17 cellular contexts compared by ENCODE assay signal in the genomic region with DNA sequence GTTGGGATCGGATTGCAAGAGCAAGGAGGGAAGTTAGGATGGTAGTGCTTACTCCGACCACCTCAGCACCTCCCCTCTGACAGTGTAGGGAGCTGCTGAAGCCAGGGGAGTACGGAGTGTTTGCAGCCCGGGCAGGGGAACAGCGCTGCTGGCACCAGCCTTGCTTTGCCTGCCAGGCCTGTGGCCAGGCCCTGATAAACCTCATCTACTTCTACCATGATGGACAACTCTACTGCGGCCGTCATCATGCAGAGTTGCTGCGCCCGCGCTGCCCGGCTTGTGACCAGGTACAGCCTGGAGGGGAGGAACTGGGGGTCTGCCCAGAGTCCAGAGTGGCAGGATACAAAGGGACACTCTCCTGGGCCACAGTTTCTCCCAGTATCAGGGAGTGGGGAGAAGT. TPM values are rescaled to one million over a fixed set of nuclear protein-coding genes. Genes with fewer than 3 reads are reported as not detected.
DNase-seq lines count a peak whose midpoint lies in the region; ATAC-seq, FAIRE-seq and TF ChIP-seq lines count a peak whose summit lies in the region.
"Had no signal": no experiment of that assay in that cellular context is flagged by ENCODE, and none has a peak within 500 bp of the region (broad histone marks: within the 10 kb centered on the region; RNA-seq: fewer than 3 reads in every experiment).

No MANE protein-coding gene starts in this region.

- intact Hi-C loops in HepG2 (cut with micrococcal nuclease; ENCODE audit: unreplicated experiment) (loop anchor here (5.0 kb wide), 2 partner anchors 382 to 418 kb away; no protein-coding TSS in a partner anchor), right lobe of liver (cut with DNase I) (loop anchor here (10.0 kb wide), 3 partner anchors 140 to 260 kb away; a partner anchor contains a TSS), upper lobe of right lung (cut with DNase I) (loop anchor here (5.0 to 10.0 kb wide), 2 partner anchors 150 to 257 kb away; no protein-coding TSS in a partner anchor)

- H3K36me3 ChIP-seq in HepG2 (replicated peaks in 1 of 2; ENCODE audit: control insufficient read depth in 1 of 2, insufficient read depth in 2 of 2, low read length in 2 of 2) (peaks cover 7 to 14% of the 10 kb centered on the region in 2 experiments), right lobe of liver (peaks cover 0 to 12% (median 6%) of the 10 kb centered on the region in 4 donors), upper lobe of right lung (peaks cover 13% of the 10 kb centered on the region)

- WGBS in HepG2 (ENCODE audit: low lambda C conversion rate) = 95% methylated on average over 11 of the region's 11 CpGs
- no CpG with 5 or more reads among the region's 11 CpGs for WGBS in right lobe of liver (ENCODE audit: insufficient coverage, low coverage, low lambda C conversion rate, missing lambda C conversion rate)

- H3K27me3 ChIP-seq in HepG2 (ENCODE audit: control insufficient read depth in 1 of 2, insufficient read depth in 2 of 2, low read length in 2 of 2) (no peaks in the 10 kb centered on the region; a peak in 2 of 5 replicates), right lobe of liver (no peaks in the 10 kb centered on the region), upper lobe of right lung (no peaks in the 10 kb centered on the region)
- H3K27me3 ChIP-seq: heart right ventricle had no signal

- H3K9me3 Mint-ChIP-seq in activated naive CD8-positive, alpha-beta T cell treated with anti-CD3 and anti-CD28 coated beads, Interleukin-2, amount 10 ng/mL, durations not matched to agents 7 days and 5 days = no peaks in the 10 kb centered on the region
- no peaks in the 10 kb centered on the region for H3K9me3 Mint-ChIP-seq in mesothelial cell of epicardium

- in situ Hi-C loops in HepG2 (cut with HindIII; ENCODE audit: extremely low pct_ligation_motif_present, low pct_unique_long_range_greater_than_20kb) = loop anchor here (5.0 to 25.0 kb wide), 3 partner anchors 137 to 427 kb away; a partner anchor contains a TSS

- no peaks in the 10 kb centered on the region for H4K20me1 ChIP-seq in HepG2 (ENCODE audit: insufficient read depth, low read length)

- no peak for TF ChIP-seq RAD21 in HepG2 (CRISPR knock-in tag; IDR thresholded peaks at IDR 0.05)

- POLR2A ChIA-PET in HepG2 (lab: Yijun Ruan, JAX) = interaction anchor here (1.5 to 3.5 kb wide), 5 partner anchors 17 to 264 kb away, joined by 4 to 60 read pairs (median 19); a partner anchor contains a TSS
- POLR2A ChIA-PET in activated naive CD8-positive, alpha-beta T cell treated with anti-CD3 and anti-CD28 coated beads, Interleukin-2, amount 10 ng/mL, durations not matched to agents 7 days and 5 days (lab: Charles Lee) = interaction anchor here (0.9 to 3.5 kb wide), 4 partner anchors 148 to 320 kb away, joined by 3 to 73 read pairs (median 4); a partner anchor contains a TSS

- H3K4me3 ChIP-seq in HepG2 (replicated peaks in 1 of 3; ENCODE audit: insufficient read depth in 1 of 3, low read depth in 2 of 3, low read length in 3 of 3) (no peak overlapping the region), right lobe of liver (no peak overlapping the region), upper lobe of right lung (no peak overlapping the region)
- H3K4me3 ChIP-seq: lung had no signal

- peak overlapping the region; percentile 30 for H3K4me3 Mint-ChIP-seq in activated naive CD8-positive, alpha-beta T cell treated with anti-CD3 and anti-CD28 coated beads, Interleukin-2, amount 10 ng/mL, durations not matched to agents 7 days and 5 days
- H3K4me3 Mint-ChIP-seq in mesothelial cell of epicardium = peak overlapping the region; percentile 64

- DNase-seq in HepG2 (ENCODE audit: low spot score) = no peak
- DNase-seq in right lobe of liver = no peak
- no peak for DNase-seq in activated naive CD8-positive, alpha-beta T cell treated with anti-CD3 and anti-CD28 coated beads, Interleukin-2, amount 10 ng/mL, durations not matched to agents 7 days and 5 days
- no peak for DNase-seq in mesothelial cell of epicardium (ENCODE audit: low spot score in 2 of 2, unreplicated experiment in 2 of 2)
- DNase-seq in upper lobe of right lung = no peak
- DNase-seq in amygdala (lab: John Stamatoyannopoulos, UW) = no peak
- no peak for DNase-seq in occipital lobe (lab: John Stamatoyannopoulos, UW)
- DNase-seq: activated CD4-positive, alpha-beta T cell treated with anti-CD3 and anti-CD28 coated beads, Interleukin-2, amount 50 U/mL, for 48 hours; amniotic stem cell; NCI-H2029 treated with DMSO at 0.1 percent for 48 hours; NK-92 treated with Interleukin-12 subunit alpha and Interleukin-12 subunit beta, amount 100 ng/mL, for 24 hours had no signal

- TF ChIP-seq POLR2A in HepG2 (IDR thresholded peaks at IDR 0.05; ENCODE audit: insufficient read depth in 1 of 2, low read depth in 2 of 2, low read length in 2 of 2) (no peak), right lobe of liver (IDR thresholded peaks at IDR 0.05) (no peak)

- H3K79me2 ChIP-seq in HepG2 (ENCODE audit: insufficient read depth, low read length) = peaks cover 20% of the 10 kb centered on the region

- peaks cover 7% of the 10 kb centered on the region for H3K36me3 Mint-ChIP-seq in activated naive CD8-positive, alpha-beta T cell treated with anti-CD3 and anti-CD28 coated beads, Interleukin-2, amount 10 ng/mL, durations not matched to agents 7 days and 5 days
- peaks cover 4% of the 10 kb centered on the region for H3K36me3 Mint-ChIP-seq in mesothelial cell of epicardium

- H3K27me3 Mint-ChIP-seq in activated naive CD8-positive, alpha-beta T cell treated with anti-CD3 and anti-CD28 coated beads, Interleukin-2, amount 10 ng/mL, durations not matched to agents 7 days and 5 days = peaks cover 18% of the 10 kb centered on the region
- peaks cover 11% of the 10 kb centered on the region for H3K27me3 Mint-ChIP-seq in mesothelial cell of epicardium (ENCODE audit: low read depth)

- TF ChIP-seq CTCF in HepG2 (CRISPR knock-in tag; IDR thresholded peaks at IDR 0.05) = no peak
- no peak for TF ChIP-seq CTCF in right lobe of liver (IDR thresholded peaks at IDR 0.05)
- TF ChIP-seq CTCF in mesothelial cell of epicardium (IDR thresholded peaks at IDR 0.05; ENCODE audit: unreplicated experiment) = no peak
- TF ChIP-seq CTCF in upper lobe of right lung (IDR thresholded peaks at IDR 0.05) = no peak

- no peak for ATAC-seq in HepG2
- ATAC-seq in right lobe of liver = no peak
- no peak for ATAC-seq in activated naive CD8-positive, alpha-beta T cell treated with anti-CD3 and anti-CD28 coated beads, Interleukin-2, amount 10 ng/mL, durations not matched to agents 7 days and 5 days (ENCODE audit: low read depth)
- ATAC-seq in upper lobe of right lung = no peak
- no peak for ATAC-seq in HG02623 (IDR thresholded peaks at IDR 0.05; ENCODE audit: unreplicated experiment)

- H3K9ac ChIP-seq in HepG2 (ENCODE audit: insufficient read depth, low read depth, low read length) = no peak overlapping the region

- H2AFZ ChIP-seq in HepG2 (ENCODE audit: low read length) = no peak overlapping the region

- CTCF ChIA-PET in HepG2 (lab: Yijun Ruan, JAX; ENCODE audit: low intra/inter-chr PET ratio, low total read pairs) = interaction anchor here (1.4 to 3.1 kb wide), 3 partner anchors 9 to 259 kb away, joined by 5 to 29 read pairs (median 17); no protein-coding TSS in a partner anchor

- no peak overlapping the region for H3K27ac Mint-ChIP-seq in activated naive CD8-positive, alpha-beta T cell treated with anti-CD3 and anti-CD28 coated beads, Interleukin-2, amount 10 ng/mL, durations not matched to agents 7 days and 5 days
- no peak overlapping the region for H3K27ac Mint-ChIP-seq in mesothelial cell of epicardium

- H3K9me3 ChIP-seq in HepG2 (ENCODE audit: low read length) (no peaks in the 10 kb centered on the region), right lobe of liver (no peaks in the 10 kb centered on the region), upper lobe of right lung (no peaks in the 10 kb centered on the region)
- H3K9me3 ChIP-seq: heart right ventricle had no signal

- H3K27ac ChIP-seq in HepG2 (ENCODE audit: extremely low read length, insufficient read depth, low read length) = no peak overlapping the region
- H3K27ac ChIP-seq in right lobe of liver = no peak overlapping the region
- peak overlapping the region; percentile 36 for H3K27ac ChIP-seq in upper lobe of right lung

- peaks cover 38% of the 10 kb centered on the region for H3K4me1 ChIP-seq in HepG2 (ENCODE audit: insufficient read depth, low read length)
- peaks cover 0 to 28% (median 15%) of the 10 kb centered on the region in 4 donors for H3K4me1 ChIP-seq in right lobe of liver
- H3K4me1 ChIP-seq in upper lobe of right lung = peaks cover 59% of the 10 kb centered on the region

- BruUV-seq in HepG2 (replicated peaks; lab: Mats Ljungman, UMichigan) = no TSS peak

- no peak overlapping the region for H3K4me2 ChIP-seq in HepG2 (ENCODE audit: low read depth, low read length)

- no peak for FAIRE-seq in HepG2 (lab: Jason Lieb, UNC)
- FAIRE-seq: endometrium had no signal

- TF ChIP-seq EP300 in HepG2 (IDR thresholded peaks at IDR 0.05; ENCODE audit: low read depth in 2 of 2, low read length in 2 of 2) = no peak
- no peak for TF ChIP-seq EP300 in HepG2 (CRISPR knock-in tag; IDR thresholded peaks at IDR 0.05; ENCODE audit: borderline replicate concordance)

- peaks cover 11% of the 10 kb centered on the region for H3K4me1 Mint-ChIP-seq in activated naive CD8-positive, alpha-beta T cell treated with anti-CD3 and anti-CD28 coated beads, Interleukin-2, amount 10 ng/mL, durations not matched to agents 7 days and 5 days
- peaks cover 33% of the 10 kb centered on the region for H3K4me1 Mint-ChIP-seq in mesothelial cell of epicardium

RNA-seq across cellular contexts. Expression of a gene that starts 2.2 kb away (rescaled TPM):
- 321 and 480 TPM in 2 replicates for total RNA-seq in HepG2 (2016; rRNA removed; fragmentation: Illumina TruSeq; extraction: Trizol)
- total RNA-seq in HepG2 (2016; cell fraction: cytosol; rRNA removed; fragmentation: Illumina TruSeq; extraction: Trizol; ENCODE audit: low read depth) = 182 and 204 TPM in 2 replicates
- total RNA-seq in HepG2 (2016; cell fraction: insoluble cytoplasmic fraction; rRNA removed; fragmentation: Illumina TruSeq; extraction: Trizol) = 330 and 503 TPM in 2 replicates
- 320 and 325 TPM in 2 replicates for total RNA-seq in HepG2 (2016; cell fraction: membrane; rRNA removed; fragmentation: Illumina TruSeq; extraction: Trizol)
- 122 and 129 TPM in 2 replicates for total RNA-seq in HepG2 (2016; cell fraction: nucleus; rRNA removed; fragmentation: Illumina TruSeq; extraction: Trizol)
- 253 and 320 TPM in 2 replicates for polyA plus RNA-seq in HepG2 (2011; rRNA removed)
- 433 and 522 TPM in 2 replicates for polyA plus RNA-seq in HepG2 (2011; cell fraction: cytosol; rRNA removed)
- polyA plus RNA-seq in HepG2 (2011; cell fraction: nucleus; rRNA removed) = 91.8 and 123 TPM in 2 replicates
- 249 and 333 TPM in 2 replicates for polyA plus RNA-seq in HepG2 (2012)
- polyA plus RNA-seq in HepG2 (2016; cell fraction: cytosol; fragmentation: Illumina TruSeq; extraction: Trizol; ENCODE audit: low read depth) = 294 and 323 TPM in 2 replicates
- 735 and 804 TPM in 2 replicates for polyA plus RNA-seq in HepG2 (2016; cell fraction: insoluble cytoplasmic fraction; fragmentation: Illumina TruSeq; extraction: Trizol; ENCODE audit: low read depth)
- polyA plus RNA-seq in HepG2 (2016; cell fraction: membrane; fragmentation: Illumina TruSeq; extraction: Trizol; ENCODE audit: low read depth) = 428 and 438 TPM in 2 replicates
- 298 and 310 TPM in 2 replicates for polyA plus RNA-seq in HepG2 (2016; cell fraction: nucleus; fragmentation: Illumina TruSeq; extraction: Trizol; ENCODE audit: insufficient read depth, low read depth)
- polyA minus RNA-seq in HepG2 (2011; rRNA and poly(A)+ RNA removed; ENCODE audit: low replicate concordance) = 74.4 and 157 TPM in 2 replicates
- 41.7 and 56.4 TPM in 2 replicates for polyA minus RNA-seq in HepG2 (2011; cell fraction: cytosol; rRNA and poly(A)+ RNA removed)
- polyA minus RNA-seq in HepG2 (2011; cell fraction: nucleus; rRNA and poly(A)+ RNA removed) = 32.9 and 43.8 TPM in 2 replicates
- 100 to 1,000 TPM in 1 of 6 experiments, 10 to 100 TPM in 5; 61.8 to 104 (median 75.6) TPM for total RNA-seq in right lobe of liver
- 100 to 1,000 TPM; 157 to 163 TPM for total RNA-seq in activated naive CD8-positive, alpha-beta T cell treated with anti-CD3 and anti-CD28 coated beads, Interleukin-2, amount 10 ng/mL, durations not matched to agents 7 days and 5 days
- 151 to 168 TPM (median 158 TPM) in 3 replicates for total RNA-seq in mesothelial cell of epicardium
- 138 TPM for total RNA-seq in upper lobe of right lung
- total RNA-seq in occipital lobe = 34.2 TPM

RNA-seq across cellular contexts. Expression of a gene that starts 4.7 kb away (rescaled TPM):
- total RNA-seq in HepG2 (2016; rRNA removed; fragmentation: Illumina TruSeq; extraction: Trizol) (1.2 TPM in 1 of 2 replicates, not detected in the other), right lobe of liver (1 to 10 TPM in 5 of 6 experiments, not detected in 1; 1.3 to 3.1 (median 2.7) TPM), mesothelial cell of epicardium (4.5 to 8.1 TPM (median 6.6 TPM) in 3 replicates), upper lobe of right lung (14.2 TPM), occipital lobe (0.62 TPM)
- total RNA-seq in HepG2 (2016; cell fraction: cytosol; rRNA removed; fragmentation: Illumina TruSeq; extraction: Trizol; ENCODE audit: low read depth) = 0.91 TPM in 1 of 2 replicates, not detected in the other
- total RNA-seq in HepG2 (2016; cell fraction: insoluble cytoplasmic fraction; rRNA removed; fragmentation: Illumina TruSeq; extraction: Trizol) = 0.50 TPM in 1 of 2 replicates, not detected in the other
- total RNA-seq in HepG2 (2016; cell fraction: membrane; rRNA removed; fragmentation: Illumina TruSeq; extraction: Trizol) = not detected in 2 replicates
- total RNA-seq in HepG2 (2016; cell fraction: nucleus; rRNA removed; fragmentation: Illumina TruSeq; extraction: Trizol) = 0.88 and 1.6 TPM in 2 replicates
- 0.74 and 0.92 TPM in 2 replicates for polyA plus RNA-seq in HepG2 (2011; rRNA removed)
- polyA plus RNA-seq in HepG2 (2011; cell fraction: cytosol; rRNA removed) = 0.15 and 0.34 TPM in 2 replicates
- polyA plus RNA-seq in HepG2 (2011; cell fraction: nucleus; rRNA removed) = 26.8 and 42.0 TPM in 2 replicates
- 3.7 and 5.4 TPM in 2 replicates for polyA plus RNA-seq in HepG2 (2012)
- not detected in 2 replicates for polyA plus RNA-seq in HepG2 (2016; cell fraction: cytosol; fragmentation: Illumina TruSeq; extraction: Trizol; ENCODE audit: low read depth)
- not detected in 2 replicates for polyA plus RNA-seq in HepG2 (2016; cell fraction: insoluble cytoplasmic fraction; fragmentation: Illumina TruSeq; extraction: Trizol; ENCODE audit: low read depth)
- not detected in 2 replicates for polyA plus RNA-seq in HepG2 (2016; cell fraction: membrane; fragmentation: Illumina TruSeq; extraction: Trizol; ENCODE audit: low read depth)
- 10.5 and 24.2 TPM in 2 replicates for polyA plus RNA-seq in HepG2 (2016; cell fraction: nucleus; fragmentation: Illumina TruSeq; extraction: Trizol; ENCODE audit: insufficient read depth, low read depth)
- 0.30 TPM in 1 of 2 replicates, not detected in the other for polyA minus RNA-seq in HepG2 (2011; rRNA and poly(A)+ RNA removed; ENCODE audit: low replicate concordance)
- polyA minus RNA-seq in HepG2 (2011; cell fraction: cytosol; rRNA and poly(A)+ RNA removed) = not detected in 2 replicates
- polyA minus RNA-seq in HepG2 (2011; cell fraction: nucleus; rRNA and poly(A)+ RNA removed) = 3.6 and 5.6 TPM in 2 replicates
- total RNA-seq in activated naive CD8-positive, alpha-beta T cell treated with anti-CD3 and anti-CD28 coated beads, Interleukin-2, amount 10 ng/mL, durations not matched to agents 7 days and 5 days = not detected

RNA-seq across cellular contexts. Expression of a gene that starts 5.6 kb away (rescaled TPM):
- total RNA-seq in HepG2 (2016; rRNA removed; fragmentation: Illumina TruSeq; extraction: Trizol) (1.5 and 3.0 TPM in 2 replicates), right lobe of liver (1 to 10 TPM in 5 of 6 experiments, under 1 TPM in 1; 0.68 to 3.0 (median 1.9) TPM), mesothelial cell of epicardium (5.8 to 6.8 TPM (median 6.3 TPM) in 3 replicates), upper lobe of right lung (8.5 TPM), occipital lobe (6.7 TPM)
- total RNA-seq in HepG2 (2016; cell fraction: cytosol; rRNA removed; fragmentation: Illumina TruSeq; extraction: Trizol; ENCODE audit: low read depth) = 3.2 and 3.7 TPM in 2 replicates
- total RNA-seq in HepG2 (2016; cell fraction: insoluble cytoplasmic fraction; rRNA removed; fragmentation: Illumina TruSeq; extraction: Trizol) = 1.2 and 2.7 TPM in 2 replicates
- 6.5 and 6.6 TPM in 2 replicates for total RNA-seq in HepG2 (2016; cell fraction: membrane; rRNA removed; fragmentation: Illumina TruSeq; extraction: Trizol)
- total RNA-seq in HepG2 (2016; cell fraction: nucleus; rRNA removed; fragmentation: Illumina TruSeq; extraction: Trizol) = 3.2 and 4.8 TPM in 2 replicates
- 7.1 and 7.4 TPM in 2 replicates for polyA plus RNA-seq in HepG2 (2011; rRNA removed)
- polyA plus RNA-seq in HepG2 (2011; cell fraction: cytosol; rRNA removed) = 6.7 TPM in 2 replicates
- polyA plus RNA-seq in HepG2 (2011; cell fraction: nucleus; rRNA removed) = 11.2 and 14.1 TPM in 2 replicates
- 2.5 and 2.9 TPM in 2 replicates for polyA plus RNA-seq in HepG2 (2012)
- 5.9 and 6.1 TPM in 2 replicates for polyA plus RNA-seq in HepG2 (2016; cell fraction: cytosol; fragmentation: Illumina TruSeq; extraction: Trizol; ENCODE audit: low read depth)
- polyA plus RNA-seq in HepG2 (2016; cell fraction: insoluble cytoplasmic fraction; fragmentation: Illumina TruSeq; extraction: Trizol; ENCODE audit: low read depth) = 3.0 and 3.6 TPM in 2 replicates
- polyA plus RNA-seq in HepG2 (2016; cell fraction: membrane; fragmentation: Illumina TruSeq; extraction: Trizol; ENCODE audit: low read depth) = 10.2 and 10.3 TPM in 2 replicates
- polyA plus RNA-seq in HepG2 (2016; cell fraction: nucleus; fragmentation: Illumina TruSeq; extraction: Trizol; ENCODE audit: insufficient read depth, low read depth) = 11.8 and 13.3 TPM in 2 replicates
- 2.6 and 8.3 TPM in 2 replicates for polyA minus RNA-seq in HepG2 (2011; rRNA and poly(A)+ RNA removed; ENCODE audit: low replicate concordance)
- polyA minus RNA-seq in HepG2 (2011; cell fraction: cytosol; rRNA and poly(A)+ RNA removed) = 0.89 and 2.1 TPM in 2 replicates
- 3.4 and 3.5 TPM in 2 replicates for polyA minus RNA-seq in HepG2 (2011; cell fraction: nucleus; rRNA and poly(A)+ RNA removed)
- total RNA-seq in activated naive CD8-positive, alpha-beta T cell treated with anti-CD3 and anti-CD28 coated beads, Interleukin-2, amount 10 ng/mL, durations not matched to agents 7 days and 5 days = 1 to 10 TPM; 6.2 to 8.3 TPM

RNA-seq across cellular contexts. Expression of a gene that starts 38.1 kb away (rescaled TPM):
- 225 and 502 TPM in 2 replicates for total RNA-seq in HepG2 (2016; rRNA removed; fragmentation: Illumina TruSeq; extraction: Trizol)
- total RNA-seq in HepG2 (2016; cell fraction: cytosol; rRNA removed; fragmentation: Illumina TruSeq; extraction: Trizol; ENCODE audit: low read depth) = 33.5 and 35.5 TPM in 2 replicates
- 215 and 502 TPM in 2 replicates for total RNA-seq in HepG2 (2016; cell fraction: insoluble cytoplasmic fraction; rRNA removed; fragmentation: Illumina TruSeq; extraction: Trizol)
- total RNA-seq in HepG2 (2016; cell fraction: membrane; rRNA removed; fragmentation: Illumina TruSeq; extraction: Trizol) = 52.5 and 53.3 TPM in 2 replicates
- total RNA-seq in HepG2 (2016; cell fraction: nucleus; rRNA removed; fragmentation: Illumina TruSeq; extraction: Trizol) = 408 and 459 TPM in 2 replicates
- polyA plus RNA-seq in HepG2 (2011; rRNA removed) = 397 and 426 TPM in 2 replicates
- 243 and 350 TPM in 2 replicates for polyA plus RNA-seq in HepG2 (2011; cell fraction: cytosol; rRNA removed)
- 216 and 252 TPM in 2 replicates for polyA plus RNA-seq in HepG2 (2011; cell fraction: nucleus; rRNA removed)
- polyA plus RNA-seq in HepG2 (2012) = 62.0 and 149 TPM in 2 replicates
- polyA plus RNA-seq in HepG2 (2016; cell fraction: cytosol; fragmentation: Illumina TruSeq; extraction: Trizol; ENCODE audit: low read depth) = 47.7 and 50.1 TPM in 2 replicates
- 245 and 256 TPM in 2 replicates for polyA plus RNA-seq in HepG2 (2016; cell fraction: insoluble cytoplasmic fraction; fragmentation: Illumina TruSeq; extraction: Trizol; ENCODE audit: low read depth)
- polyA plus RNA-seq in HepG2 (2016; cell fraction: membrane; fragmentation: Illumina TruSeq; extraction: Trizol; ENCODE audit: low read depth) = 48.1 and 51.7 TPM in 2 replicates
- polyA plus RNA-seq in HepG2 (2016; cell fraction: nucleus; fragmentation: Illumina TruSeq; extraction: Trizol; ENCODE audit: insufficient read depth, low read depth) = 704 and 739 TPM in 2 replicates
- polyA minus RNA-seq in HepG2 (2011; rRNA and poly(A)+ RNA removed; ENCODE audit: low replicate concordance) = 0.21 and 469 TPM in 2 replicates
- polyA minus RNA-seq in HepG2 (2011; cell fraction: cytosol; rRNA and poly(A)+ RNA removed) = 339 and 439 TPM in 2 replicates
- 61.8 and 63.7 TPM in 2 replicates for polyA minus RNA-seq in HepG2 (2011; cell fraction: nucleus; rRNA and poly(A)+ RNA removed)
- under 1 TPM in 1 of 6 experiments, not detected in 5; 0.31 TPM for total RNA-seq in right lobe of liver
- not detected for total RNA-seq in activated naive CD8-positive, alpha-beta T cell treated with anti-CD3 and anti-CD28 coated beads, Interleukin-2, amount 10 ng/mL, durations not matched to agents 7 days and 5 days
- total RNA-seq in mesothelial cell of epicardium = not detected in 3 replicates
- total RNA-seq in upper lobe of right lung = 1,050 TPM
- total RNA-seq in occipital lobe = not detected
- total RNA-seq: heart right ventricle, pulmonary artery endothelial cell had no signal
- polyA plus RNA-seq: BJ had no signal

RNA-seq across cellular contexts. Expression of a gene that starts 49.8 kb away (rescaled TPM):
- total RNA-seq in HepG2 (2016; rRNA removed; fragmentation: Illumina TruSeq; extraction: Trizol) (12.8 and 13.3 TPM in 2 replicates), right lobe of liver (1 to 10 TPM; 4.5 to 9.2 (median 6.6) TPM), mesothelial cell of epicardium (3.2 to 4.4 TPM (median 3.8 TPM) in 3 replicates), upper lobe of right lung (40.3 TPM), occipital lobe (3.4 TPM)
- total RNA-seq in HepG2 (2016; cell fraction: cytosol; rRNA removed; fragmentation: Illumina TruSeq; extraction: Trizol; ENCODE audit: low read depth) = 7.3 and 10.0 TPM in 2 replicates
- 10.9 and 15.1 TPM in 2 replicates for total RNA-seq in HepG2 (2016; cell fraction: insoluble cytoplasmic fraction; rRNA removed; fragmentation: Illumina TruSeq; extraction: Trizol)
- total RNA-seq in HepG2 (2016; cell fraction: membrane; rRNA removed; fragmentation: Illumina TruSeq; extraction: Trizol) = 15.3 and 15.8 TPM in 2 replicates
- 9.0 and 11.5 TPM in 2 replicates for total RNA-seq in HepG2 (2016; cell fraction: nucleus; rRNA removed; fragmentation: Illumina TruSeq; extraction: Trizol)
- polyA plus RNA-seq in HepG2 (2011; rRNA removed) = 18.7 and 21.6 TPM in 2 replicates
- 7.6 and 16.3 TPM in 2 replicates for polyA plus RNA-seq in HepG2 (2011; cell fraction: cytosol; rRNA removed)
- polyA plus RNA-seq in HepG2 (2011; cell fraction: nucleus; rRNA removed) = 14.8 and 19.8 TPM in 2 replicates
- polyA plus RNA-seq in HepG2 (2012) = 4.8 and 7.7 TPM in 2 replicates
- polyA plus RNA-seq in HepG2 (2016; cell fraction: cytosol; fragmentation: Illumina TruSeq; extraction: Trizol; ENCODE audit: low read depth) = 8.4 and 9.0 TPM in 2 replicates
- polyA plus RNA-seq in HepG2 (2016; cell fraction: insoluble cytoplasmic fraction; fragmentation: Illumina TruSeq; extraction: Trizol; ENCODE audit: low read depth) = 13.2 and 14.2 TPM in 2 replicates
- 12.3 and 14.8 TPM in 2 replicates for polyA plus RNA-seq in HepG2 (2016; cell fraction: membrane; fragmentation: Illumina TruSeq; extraction: Trizol; ENCODE audit: low read depth)
- 26.4 and 27.9 TPM in 2 replicates for polyA plus RNA-seq in HepG2 (2016; cell fraction: nucleus; fragmentation: Illumina TruSeq; extraction: Trizol; ENCODE audit: insufficient read depth, low read depth)
- 22.8 and 39.7 TPM in 2 replicates for polyA minus RNA-seq in HepG2 (2011; rRNA and poly(A)+ RNA removed; ENCODE audit: low replicate concordance)
- 9.2 and 12.8 TPM in 2 replicates for polyA minus RNA-seq in HepG2 (2011; cell fraction: cytosol; rRNA and poly(A)+ RNA removed)
- 9.1 and 10.8 TPM in 2 replicates for polyA minus RNA-seq in HepG2 (2011; cell fraction: nucleus; rRNA and poly(A)+ RNA removed)
- total RNA-seq in activated naive CD8-positive, alpha-beta T cell treated with anti-CD3 and anti-CD28 coated beads, Interleukin-2, amount 10 ng/mL, durations not matched to agents 7 days and 5 days = 10 to 100 TPM; 17.6 TPM
